Comparison of ENCODE assay signal across 1 cellular context in the genomic region with DNA sequence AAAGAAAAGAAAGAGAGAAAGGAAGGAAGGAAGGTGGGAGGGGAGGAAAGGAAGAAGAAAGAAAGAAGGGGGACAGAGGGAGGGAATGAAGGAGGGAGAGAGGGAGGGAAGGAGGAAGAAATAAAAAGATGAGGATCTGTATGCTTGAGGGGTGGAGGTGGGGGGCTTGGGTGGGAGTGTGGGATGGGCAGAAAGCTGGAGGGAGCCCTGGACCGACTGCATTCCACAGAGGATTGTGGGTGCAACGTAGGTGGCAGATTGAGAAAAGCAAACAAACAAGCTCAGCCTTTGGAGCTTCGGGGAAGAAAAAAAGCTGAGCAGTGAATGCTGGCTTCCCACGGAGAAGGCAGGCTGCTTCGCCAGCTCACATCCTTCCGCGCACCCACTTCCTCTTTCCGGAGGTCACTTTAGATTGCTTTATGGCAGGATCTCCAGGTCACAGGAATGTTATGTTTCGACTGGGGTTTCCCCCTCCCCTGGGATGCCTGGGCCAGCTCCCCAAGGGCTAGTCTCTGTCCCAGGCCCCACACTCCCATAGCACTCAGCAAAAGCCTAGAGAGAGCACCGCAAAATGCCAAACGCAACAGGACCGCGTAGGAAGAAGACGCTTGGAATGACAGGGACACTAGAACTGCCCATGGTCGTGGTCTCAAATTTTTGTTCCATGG.
TF ChIP-seq lines count a peak whose summit lies in the region.

No MANE protein-coding gene starts in this region.

TF ChIP-seq in HepG2, 621 proteins besides CTCF, POLR2A, EP300 and RAD21 (continued from another document and continues in another):
- TF ChIP-seq, protein P1, sequence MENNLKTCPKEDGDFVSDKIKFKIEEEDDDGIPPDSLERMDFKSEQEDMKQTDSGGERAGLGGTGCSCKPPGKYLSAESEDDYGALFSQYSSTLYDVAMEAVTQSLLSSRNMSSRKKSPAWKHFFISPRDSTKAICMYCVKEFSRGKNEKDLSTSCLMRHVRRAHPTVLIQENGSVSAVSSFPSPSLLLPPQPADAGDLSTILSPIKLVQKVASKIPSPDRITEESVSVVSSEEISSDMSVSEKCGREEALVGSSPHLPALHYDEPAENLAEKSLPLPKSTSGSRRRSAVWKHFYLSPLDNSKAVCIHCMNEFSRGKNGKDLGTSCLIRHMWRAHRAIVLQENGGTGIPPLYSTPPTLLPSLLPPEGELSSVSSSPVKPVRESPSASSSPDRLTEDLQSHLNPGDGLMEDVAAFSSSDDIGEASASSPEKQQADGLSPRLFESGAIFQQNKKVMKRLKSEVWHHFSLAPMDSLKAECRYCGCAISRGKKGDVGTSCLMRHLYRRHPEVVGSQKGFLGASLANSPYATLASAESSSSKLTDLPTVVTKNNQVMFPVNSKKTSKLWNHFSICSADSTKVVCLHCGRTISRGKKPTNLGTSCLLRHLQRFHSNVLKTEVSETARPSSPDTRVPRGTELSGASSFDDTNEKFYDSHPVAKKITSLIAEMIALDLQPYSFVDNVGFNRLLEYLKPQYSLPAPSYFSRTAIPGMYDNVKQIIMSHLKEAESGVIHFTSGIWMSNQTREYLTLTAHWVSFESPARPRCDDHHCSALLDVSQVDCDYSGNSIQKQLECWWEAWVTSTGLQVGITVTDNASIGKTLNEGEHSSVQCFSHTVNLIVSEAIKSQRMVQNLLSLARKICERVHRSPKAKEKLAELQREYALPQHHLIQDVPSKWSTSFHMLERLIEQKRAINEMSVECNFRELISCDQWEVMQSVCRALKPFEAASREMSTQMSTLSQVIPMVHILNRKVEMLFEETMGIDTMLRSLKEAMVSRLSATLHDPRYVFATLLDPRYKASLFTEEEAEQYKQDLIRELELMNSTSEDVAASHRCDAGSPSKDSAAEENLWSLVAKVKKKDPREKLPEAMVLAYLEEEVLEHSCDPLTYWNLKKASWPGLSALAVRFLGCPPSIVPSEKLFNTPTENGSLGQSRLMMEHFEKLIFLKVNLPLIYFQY (CRISPR knock-in tag; IDR thresholded peaks at IDR 0.05; ENCODE audit: borderline replicate concordance): no peak
- TF ChIP-seq ARID2 (CRISPR knock-in tag; IDR thresholded peaks at IDR 0.05; ENCODE audit: borderline replicate concordance) (no peak), IRX3 (CRISPR knock-in tag; IDR thresholded peaks at IDR 0.05; ENCODE audit: borderline replicate concordance, low read depth) (no peak), MIXL1 (CRISPR knock-in tag; IDR thresholded peaks at IDR 0.05) (peak; percentile 54; the same call in 1 of the 2 replicates), NFRKB (IDR thresholded peaks at IDR 0.05) (no peak), NRL (CRISPR knock-in tag; IDR thresholded peaks at IDR 0.05; ENCODE audit: borderline replicate concordance) (no peak), ZNF430 (CRISPR knock-in tag; IDR thresholded peaks at IDR 0.05) (0 out of 2 replicates have a peak, but pooled peaks have one; percentile 50), LCORL (IDR thresholded peaks at IDR 0.05) (no peak), LCORL (CRISPR knock-in tag; IDR thresholded peaks at IDR 0.05) (peak; percentile 84), ZNF260 (CRISPR knock-in tag; IDR thresholded peaks at IDR 0.05; ENCODE audit: borderline replicate concordance, low read depth) (no peak), ELF3 (CRISPR knock-in tag; IDR thresholded peaks at IDR 0.05) (peak; percentile 96), ZNF780A (CRISPR knock-in tag; IDR thresholded peaks at IDR 0.05) (no peak), ZNF10 (CRISPR knock-in tag; IDR thresholded peaks at IDR 0.05; ENCODE audit: borderline replicate concordance, low read depth) (no peak), KMT2B (CRISPR knock-in tag; IDR thresholded peaks at IDR 0.05) (peak; percentile 26; the same call in 1 of the 2 replicates), SRSF4 (IDR thresholded peaks at IDR 0.05; ENCODE audit: low read depth, low read length, poor library complexity, severe bottlenecking) (no peak), ZKSCAN5 (CRISPR knock-in tag; IDR thresholded peaks at IDR 0.05) (no peak), ZSCAN20 (CRISPR knock-in tag; IDR thresholded peaks at IDR 0.05; ENCODE audit: borderline replicate concordance) (no peak), FOSL2 (CRISPR knock-in tag; IDR thresholded peaks at IDR 0.05) (peak; percentile 65)
- TF ChIP-seq, protein P2, sequence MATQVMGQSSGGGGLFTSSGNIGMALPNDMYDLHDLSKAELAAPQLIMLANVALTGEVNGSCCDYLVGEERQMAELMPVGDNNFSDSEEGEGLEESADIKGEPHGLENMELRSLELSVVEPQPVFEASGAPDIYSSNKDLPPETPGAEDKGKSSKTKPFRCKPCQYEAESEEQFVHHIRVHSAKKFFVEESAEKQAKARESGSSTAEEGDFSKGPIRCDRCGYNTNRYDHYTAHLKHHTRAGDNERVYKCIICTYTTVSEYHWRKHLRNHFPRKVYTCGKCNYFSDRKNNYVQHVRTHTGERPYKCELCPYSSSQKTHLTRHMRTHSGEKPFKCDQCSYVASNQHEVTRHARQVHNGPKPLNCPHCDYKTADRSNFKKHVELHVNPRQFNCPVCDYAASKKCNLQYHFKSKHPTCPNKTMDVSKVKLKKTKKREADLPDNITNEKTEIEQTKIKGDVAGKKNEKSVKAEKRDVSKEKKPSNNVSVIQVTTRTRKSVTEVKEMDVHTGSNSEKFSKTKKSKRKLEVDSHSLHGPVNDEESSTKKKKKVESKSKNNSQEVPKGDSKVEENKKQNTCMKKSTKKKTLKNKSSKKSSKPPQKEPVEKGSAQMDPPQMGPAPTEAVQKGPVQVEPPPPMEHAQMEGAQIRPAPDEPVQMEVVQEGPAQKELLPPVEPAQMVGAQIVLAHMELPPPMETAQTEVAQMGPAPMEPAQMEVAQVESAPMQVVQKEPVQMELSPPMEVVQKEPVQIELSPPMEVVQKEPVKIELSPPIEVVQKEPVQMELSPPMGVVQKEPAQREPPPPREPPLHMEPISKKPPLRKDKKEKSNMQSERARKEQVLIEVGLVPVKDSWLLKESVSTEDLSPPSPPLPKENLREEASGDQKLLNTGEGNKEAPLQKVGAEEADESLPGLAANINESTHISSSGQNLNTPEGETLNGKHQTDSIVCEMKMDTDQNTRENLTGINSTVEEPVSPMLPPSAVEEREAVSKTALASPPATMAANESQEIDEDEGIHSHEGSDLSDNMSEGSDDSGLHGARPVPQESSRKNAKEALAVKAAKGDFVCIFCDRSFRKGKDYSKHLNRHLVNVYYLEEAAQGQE (IDR thresholded peaks at IDR 0.05; ENCODE audit: borderline replicate concordance in 1 of 2, low read depth in 1 of 2, low read length in 2 of 2): peak in 1 of 2 experiments; percentile 34; a peak in 1 of 4 replicates
- TF ChIP-seq, protein P3, sequence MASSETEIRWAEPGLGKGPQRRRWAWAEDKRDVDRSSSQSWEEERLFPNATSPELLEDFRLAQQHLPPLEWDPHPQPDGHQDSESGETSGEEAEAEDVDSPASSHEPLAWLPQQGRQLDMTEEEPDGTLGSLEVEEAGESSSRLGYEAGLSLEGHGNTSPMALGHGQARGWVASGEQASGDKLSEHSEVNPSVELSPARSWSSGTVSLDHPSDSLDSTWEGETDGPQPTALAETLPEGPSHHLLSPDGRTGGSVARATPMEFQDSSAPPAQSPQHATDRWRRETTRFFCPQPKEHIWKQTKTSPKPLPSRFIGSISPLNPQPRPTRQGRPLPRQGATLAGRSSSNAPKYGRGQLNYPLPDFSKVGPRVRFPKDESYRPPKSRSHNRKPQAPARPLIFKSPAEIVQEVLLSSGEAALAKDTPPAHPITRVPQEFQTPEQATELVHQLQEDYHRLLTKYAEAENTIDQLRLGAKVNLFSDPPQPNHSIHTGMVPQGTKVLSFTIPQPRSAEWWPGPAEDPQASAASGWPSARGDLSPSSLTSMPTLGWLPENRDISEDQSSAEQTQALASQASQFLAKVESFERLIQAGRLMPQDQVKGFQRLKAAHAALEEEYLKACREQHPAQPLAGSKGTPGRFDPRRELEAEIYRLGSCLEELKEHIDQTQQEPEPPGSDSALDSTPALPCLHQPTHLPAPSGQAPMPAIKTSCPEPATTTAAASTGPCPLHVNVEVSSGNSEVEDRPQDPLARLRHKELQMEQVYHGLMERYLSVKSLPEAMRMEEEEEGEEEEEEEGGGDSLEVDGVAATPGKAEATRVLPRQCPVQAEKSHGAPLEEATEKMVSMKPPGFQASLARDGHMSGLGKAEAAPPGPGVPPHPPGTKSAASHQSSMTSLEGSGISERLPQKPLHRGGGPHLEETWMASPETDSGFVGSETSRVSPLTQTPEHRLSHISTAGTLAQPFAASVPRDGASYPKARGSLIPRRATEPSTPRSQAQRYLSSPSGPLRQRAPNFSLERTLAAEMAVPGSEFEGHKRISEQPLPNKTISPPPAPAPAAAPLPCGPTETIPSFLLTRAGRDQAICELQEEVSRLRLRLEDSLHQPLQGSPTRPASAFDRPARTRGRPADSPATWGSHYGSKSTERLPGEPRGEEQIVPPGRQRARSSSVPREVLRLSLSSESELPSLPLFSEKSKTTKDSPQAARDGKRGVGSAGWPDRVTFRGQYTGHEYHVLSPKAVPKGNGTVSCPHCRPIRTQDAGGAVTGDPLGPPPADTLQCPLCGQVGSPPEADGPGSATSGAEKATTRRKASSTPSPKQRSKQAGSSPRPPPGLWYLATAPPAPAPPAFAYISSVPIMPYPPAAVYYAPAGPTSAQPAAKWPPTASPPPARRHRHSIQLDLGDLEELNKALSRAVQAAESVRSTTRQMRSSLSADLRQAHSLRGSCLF (CRISPR knock-in tag; IDR thresholded peaks at IDR 0.05; ENCODE audit: borderline replicate concordance): no peak
- TF ChIP-seq, protein P4, sequence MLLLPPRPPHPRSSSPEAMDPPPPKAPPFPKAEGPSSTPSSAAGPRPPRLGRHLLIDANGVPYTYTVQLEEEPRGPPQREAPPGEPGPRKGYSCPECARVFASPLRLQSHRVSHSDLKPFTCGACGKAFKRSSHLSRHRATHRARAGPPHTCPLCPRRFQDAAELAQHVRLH (CRISPR knock-in tag; IDR thresholded peaks at IDR 0.05; ENCODE audit: borderline replicate concordance, low read depth): peak; percentile 67; the same call in 1 of the 2 replicates
- TF ChIP-seq, protein P5, sequence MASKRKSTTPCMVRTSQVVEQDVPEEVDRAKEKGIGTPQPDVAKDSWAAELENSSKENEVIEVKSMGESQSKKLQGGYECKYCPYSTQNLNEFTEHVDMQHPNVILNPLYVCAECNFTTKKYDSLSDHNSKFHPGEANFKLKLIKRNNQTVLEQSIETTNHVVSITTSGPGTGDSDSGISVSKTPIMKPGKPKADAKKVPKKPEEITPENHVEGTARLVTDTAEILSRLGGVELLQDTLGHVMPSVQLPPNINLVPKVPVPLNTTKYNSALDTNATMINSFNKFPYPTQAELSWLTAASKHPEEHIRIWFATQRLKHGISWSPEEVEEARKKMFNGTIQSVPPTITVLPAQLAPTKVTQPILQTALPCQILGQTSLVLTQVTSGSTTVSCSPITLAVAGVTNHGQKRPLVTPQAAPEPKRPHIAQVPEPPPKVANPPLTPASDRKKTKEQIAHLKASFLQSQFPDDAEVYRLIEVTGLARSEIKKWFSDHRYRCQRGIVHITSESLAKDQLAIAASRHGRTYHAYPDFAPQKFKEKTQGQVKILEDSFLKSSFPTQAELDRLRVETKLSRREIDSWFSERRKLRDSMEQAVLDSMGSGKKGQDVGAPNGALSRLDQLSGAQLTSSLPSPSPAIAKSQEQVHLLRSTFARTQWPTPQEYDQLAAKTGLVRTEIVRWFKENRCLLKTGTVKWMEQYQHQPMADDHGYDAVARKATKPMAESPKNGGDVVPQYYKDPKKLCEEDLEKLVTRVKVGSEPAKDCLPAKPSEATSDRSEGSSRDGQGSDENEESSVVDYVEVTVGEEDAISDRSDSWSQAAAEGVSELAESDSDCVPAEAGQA (IDR thresholded peaks at IDR 0.05; ENCODE audit: low read depth): 0 out of 2 replicates have a peak, but pooled peaks have one; percentile 29
- TF ChIP-seq, protein P5 (CRISPR knock-in tag; IDR thresholded peaks at IDR 0.05; ENCODE audit: borderline replicate concordance): no peak
- TF ChIP-seq, protein P6, sequence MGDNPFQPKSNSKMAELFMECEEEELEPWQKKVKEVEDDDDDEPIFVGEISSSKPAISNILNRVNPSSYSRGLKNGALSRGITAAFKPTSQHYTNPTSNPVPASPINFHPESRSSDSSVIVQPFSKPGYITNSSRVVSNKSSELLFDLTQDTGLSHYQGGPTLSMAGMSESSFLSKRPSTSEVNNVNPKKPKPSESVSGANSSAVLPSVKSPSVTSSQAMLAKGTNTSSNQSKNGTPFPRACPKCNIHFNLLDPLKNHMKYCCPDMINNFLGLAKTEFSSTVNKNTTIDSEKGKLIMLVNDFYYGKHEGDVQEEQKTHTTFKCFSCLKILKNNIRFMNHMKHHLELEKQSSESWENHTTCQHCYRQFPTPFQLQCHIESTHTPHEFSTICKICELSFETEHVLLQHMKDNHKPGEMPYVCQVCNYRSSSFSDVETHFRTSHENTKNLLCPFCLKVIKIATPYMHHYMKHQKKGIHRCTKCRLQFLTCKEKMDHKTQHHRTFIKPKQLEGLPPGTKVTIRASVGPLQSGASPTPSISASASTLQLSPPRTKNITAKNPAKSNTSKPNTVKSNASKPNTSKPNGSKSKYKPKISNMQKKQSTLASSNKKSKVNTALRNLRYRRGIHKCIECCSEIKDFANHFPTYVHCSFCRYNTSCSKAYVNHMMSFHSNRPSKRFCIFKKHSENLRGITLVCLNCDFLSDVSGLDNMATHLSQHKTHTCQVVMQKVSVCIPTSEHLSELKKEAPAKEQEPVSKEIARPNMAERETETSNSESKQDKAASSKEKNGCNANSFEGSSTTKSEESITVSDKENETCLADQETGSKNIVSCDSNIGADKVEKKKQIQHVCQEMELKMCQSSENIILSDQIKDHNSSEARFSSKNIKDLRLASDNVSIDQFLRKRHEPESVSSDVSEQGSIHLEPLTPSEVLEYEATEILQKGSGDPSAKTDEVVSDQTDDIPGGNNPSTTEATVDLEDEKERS (CRISPR knock-in tag; IDR thresholded peaks at IDR 0.05): no peak
- TF ChIP-seq, protein P7, sequence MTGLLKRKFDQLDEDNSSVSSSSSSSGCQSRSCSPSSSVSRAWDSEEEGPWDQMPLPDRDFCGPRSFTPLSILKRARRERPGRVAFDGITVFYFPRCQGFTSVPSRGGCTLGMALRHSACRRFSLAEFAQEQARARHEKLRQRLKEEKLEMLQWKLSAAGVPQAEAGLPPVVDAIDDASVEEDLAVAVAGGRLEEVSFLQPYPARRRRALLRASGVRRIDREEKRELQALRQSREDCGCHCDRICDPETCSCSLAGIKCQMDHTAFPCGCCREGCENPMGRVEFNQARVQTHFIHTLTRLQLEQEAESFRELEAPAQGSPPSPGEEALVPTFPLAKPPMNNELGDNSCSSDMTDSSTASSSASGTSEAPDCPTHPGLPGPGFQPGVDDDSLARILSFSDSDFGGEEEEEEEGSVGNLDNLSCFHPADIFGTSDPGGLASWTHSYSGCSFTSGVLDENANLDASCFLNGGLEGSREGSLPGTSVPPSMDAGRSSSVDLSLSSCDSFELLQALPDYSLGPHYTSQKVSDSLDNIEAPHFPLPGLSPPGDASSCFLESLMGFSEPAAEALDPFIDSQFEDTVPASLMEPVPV (CRISPR knock-in tag; IDR thresholded peaks at IDR 0.05): 0 out of 2 replicates have a peak, but pooled peaks have one; percentile 19
